1 cellular context compared by ENCODE assay signal in genomic region chr1:117095237-117095636, GRCh38.
TF ChIP-seq lines count a peak whose summit lies in the region.

No MANE protein-coding gene starts in this region.

TF ChIP-seq in HEK293, 187 proteins besides CTCF, POLR2A, EP300 and RAD21:
- TF ChIP-seq IKZF3 (tag by site-specific recombination; IDR thresholded peaks at IDR 0.05) (no peak), HOXC10 (CRISPR knock-in tag; IDR thresholded peaks at IDR 0.05) (no peak), ZNF132 (tag by site-specific recombination; IDR thresholded peaks at IDR 0.05; ENCODE audit: borderline replicate concordance) (no peak), ZNF169 (tag by site-specific recombination; IDR thresholded peaks at IDR 0.05) (no peak), ZNF404 (tag by site-specific recombination; IDR thresholded peaks at IDR 0.05) (no peak), ZNF639 (tag by site-specific recombination; IDR thresholded peaks at IDR 0.05) (no peak), SETDB1 (IDR thresholded peaks at IDR 0.05; ENCODE audit: insufficient read length, low read length) (no peak), ZSCAN16 (tag by site-specific recombination; IDR thresholded peaks at IDR 0.05) (no peak), ZNF394 (tag by site-specific recombination; IDR thresholded peaks at IDR 0.05; ENCODE audit: borderline replicate concordance) (0 out of 2 replicates have a peak, but pooled peaks have one; percentile 13), ZBTB17 (tag by site-specific recombination; IDR thresholded peaks at IDR 0.05) (0 out of 2 replicates have a peak, but pooled peaks have one; percentile 37), ZBTB21 (tag by site-specific recombination; IDR thresholded peaks at IDR 0.05) (no peak), ZNF311 (tag by site-specific recombination; IDR thresholded peaks at IDR 0.05; ENCODE audit: borderline replicate concordance) (no peak), ZNF555 (tag by site-specific recombination; conservative IDR thresholded peaks at IDR 0.05) (no peak), ZNF701 (tag by site-specific recombination; IDR thresholded peaks at IDR 0.05) (no peak), ZNF280D (tag by site-specific recombination; IDR thresholded peaks at IDR 0.05) (no peak), ZNF558 (tag by site-specific recombination; IDR thresholded peaks at IDR 0.05) (no peak), ZBTB1 (tag by site-specific recombination; IDR thresholded peaks at IDR 0.05) (no peak)
- TF ChIP-seq, protein P1, sequence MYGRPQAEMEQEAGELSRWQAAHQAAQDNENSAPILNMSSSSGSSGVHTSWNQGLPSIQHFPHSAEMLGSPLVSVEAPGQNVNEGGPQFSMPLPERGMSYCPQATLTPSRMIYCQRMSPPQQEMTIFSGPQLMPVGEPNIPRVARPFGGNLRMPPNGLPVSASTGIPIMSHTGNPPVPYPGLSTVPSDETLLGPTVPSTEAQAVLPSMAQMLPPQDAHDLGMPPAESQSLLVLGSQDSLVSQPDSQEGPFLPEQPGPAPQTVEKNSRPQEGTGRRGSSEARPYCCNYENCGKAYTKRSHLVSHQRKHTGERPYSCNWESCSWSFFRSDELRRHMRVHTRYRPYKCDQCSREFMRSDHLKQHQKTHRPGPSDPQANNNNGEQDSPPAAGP (tag by site-specific recombination; IDR thresholded peaks at IDR 0.05), result no peak
- TF ChIP-seq, protein P2, sequence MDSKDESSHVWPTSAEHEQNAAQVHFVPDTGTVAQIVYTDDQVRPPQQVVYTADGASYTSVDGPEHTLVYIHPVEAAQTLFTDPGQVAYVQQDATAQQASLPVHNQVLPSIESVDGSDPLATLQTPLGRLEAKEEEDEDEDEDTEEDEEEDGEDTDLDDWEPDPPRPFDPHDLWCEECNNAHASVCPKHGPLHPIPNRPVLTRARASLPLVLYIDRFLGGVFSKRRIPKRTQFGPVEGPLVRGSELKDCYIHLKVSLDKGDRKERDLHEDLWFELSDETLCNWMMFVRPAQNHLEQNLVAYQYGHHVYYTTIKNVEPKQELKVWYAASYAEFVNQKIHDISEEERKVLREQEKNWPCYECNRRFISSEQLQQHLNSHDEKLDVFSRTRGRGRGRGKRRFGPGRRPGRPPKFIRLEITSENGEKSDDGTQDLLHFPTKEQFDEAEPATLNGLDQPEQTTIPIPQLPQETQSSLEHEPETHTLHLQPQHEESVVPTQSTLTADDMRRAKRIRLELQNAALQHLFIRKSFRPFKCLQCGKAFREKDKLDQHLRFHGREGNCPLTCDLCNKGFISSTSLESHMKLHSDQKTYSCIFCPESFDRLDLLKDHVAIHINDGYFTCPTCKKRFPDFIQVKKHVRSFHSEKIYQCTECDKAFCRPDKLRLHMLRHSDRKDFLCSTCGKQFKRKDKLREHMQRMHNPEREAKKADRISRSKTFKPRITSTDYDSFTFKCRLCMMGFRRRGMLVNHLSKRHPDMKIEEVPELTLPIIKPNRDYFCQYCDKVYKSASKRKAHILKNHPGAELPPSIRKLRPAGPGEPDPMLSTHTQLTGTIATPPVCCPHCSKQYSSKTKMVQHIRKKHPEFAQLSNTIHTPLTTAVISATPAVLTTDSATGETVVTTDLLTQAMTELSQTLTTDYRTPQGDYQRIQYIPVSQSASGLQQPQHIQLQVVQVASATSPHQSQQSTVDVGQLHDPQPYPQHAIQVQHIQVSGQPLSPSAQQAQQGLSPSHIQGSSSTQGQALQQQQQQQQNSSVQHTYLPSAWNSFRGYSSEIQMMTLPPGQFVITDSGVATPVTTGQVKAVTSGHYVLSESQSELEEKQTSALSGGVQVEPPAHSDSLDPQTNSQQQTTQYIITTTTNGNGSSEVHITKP (tag by site-specific recombination; IDR thresholded peaks at IDR 0.05), result 0 out of 2 replicates have a peak, but pooled peaks have one; percentile 19
TF ChIP-seq in HEK293: peak in this region for 3.
